8 cellular contexts compared by ENCODE assay signal in the genomic region with DNA sequence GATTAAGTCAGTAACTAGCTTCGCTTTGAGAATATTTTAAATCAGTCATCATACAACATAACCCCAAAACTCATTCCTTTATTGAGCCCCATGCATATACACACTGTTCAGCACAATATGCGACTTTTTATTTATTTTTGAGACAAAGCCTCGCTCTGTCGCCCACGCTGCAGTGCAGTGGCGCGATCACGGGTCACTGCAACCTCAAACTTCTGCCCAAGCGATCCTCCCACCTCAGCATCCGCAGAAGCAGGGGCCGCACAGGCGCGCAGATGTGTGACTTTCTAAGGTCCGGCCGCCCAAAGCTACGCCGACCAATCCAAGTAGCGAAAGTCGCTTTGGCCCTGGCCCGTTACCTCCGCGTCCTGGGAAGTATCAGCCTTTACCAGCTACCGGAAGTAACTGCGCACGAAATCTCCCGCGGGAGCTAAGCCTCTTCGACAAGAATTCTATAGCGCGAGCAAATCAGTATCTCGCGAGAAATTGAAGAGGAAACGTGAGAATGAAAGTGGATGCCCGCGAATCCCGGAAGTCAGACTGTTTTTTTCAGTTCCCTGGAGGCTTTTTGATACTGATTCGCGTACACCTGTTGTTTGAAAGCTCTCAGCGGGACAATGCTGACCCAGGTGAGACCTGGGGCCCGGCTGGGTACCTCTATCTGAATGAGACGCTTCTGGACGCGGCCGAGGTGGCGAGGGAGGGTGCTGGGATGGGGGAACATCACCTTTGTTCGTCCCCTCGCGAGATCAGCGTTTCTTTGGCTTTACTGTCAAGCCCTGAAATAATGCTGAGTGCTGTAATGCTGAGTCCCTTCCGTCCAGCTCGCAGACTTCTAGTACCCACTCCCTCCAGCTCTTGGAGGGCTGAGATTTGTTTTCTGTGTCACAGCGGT. TPM values are rescaled to one million over a fixed set of nuclear protein-coding genes. Genes with fewer than 3 reads are reported as not detected.
DNase-seq lines count a peak whose midpoint lies in the region; ATAC-seq, FAIRE-seq and TF ChIP-seq lines count a peak whose summit lies in the region.

A gene (minus strand): TSS at position 404 of the 892 bp plus-strand sequence. CDS start 1,405 bp downstream, outside the sequence.
A gene (plus strand): TSS at position 549 of the 892 bp plus-strand sequence. CDS start 66 bp downstream, at position 615.

- H3K9me2 ChIP-seq in OCI-LY1 (ENCODE audit: low read depth, low read length) = no peaks in the 10 kb centered on the region

- H3K36me3 Mint-ChIP-seq in mesothelial cell of epicardium = peaks cover 21% of the 10 kb centered on the region

- dilution Hi-C loops in endothelial cell of umbilical vein (cut with MboI; ENCODE audit: extremely low pct_ligation_motif_present, low sequenced_read_pairs) = no loop called here

- no peaks in the 10 kb centered on the region for H3K9me3 ChIP-seq in OCI-LY1 (ENCODE audit: low read length)
- H3K9me3 ChIP-seq in endothelial cell of umbilical vein (replicated peaks; ENCODE audit: control insufficient read depth, insufficient read depth, low read length) = no peaks in the 10 kb centered on the region

- H3K9ac ChIP-seq in OCI-LY1 (ENCODE audit: low read length) = peak within 1 kb of the TSS; percentile 76
- H3K9ac ChIP-seq in endothelial cell of umbilical vein (replicated peaks; ENCODE audit: extremely low read depth, insufficient read depth, low read length) = peak within 1 kb of the TSS; percentile 99

- peaks cover 40% of the 10 kb centered on the region for H3K36me3 ChIP-seq in OCI-LY1 (ENCODE audit: insufficient read depth, low read length)
- peaks cover 0 to 2% of the 10 kb centered on the region in 2 experiments for H3K36me3 ChIP-seq in endothelial cell of umbilical vein (ENCODE audit: control insufficient read depth in 2 of 2, extremely low read depth in 1 of 2, insufficient read depth in 2 of 2, low read length in 2 of 2)

- H2AFZ ChIP-seq in OCI-LY1 (ENCODE audit: low read length) (peak within 1 kb of the TSS; percentile 29; the same call in 1 of the 2 replicates), endothelial cell of umbilical vein (ENCODE audit: low read depth, low read length) (peak within 1 kb of the TSS; percentile 43)

- H3K27ac Mint-ChIP-seq in mesothelial cell of epicardium = peak within 1 kb of the TSS; percentile 100

- peaks cover 30% of the 10 kb centered on the region for H3K4me1 Mint-ChIP-seq in mesothelial cell of epicardium

- H3K4me3 ChIP-seq in OCI-LY1 (ENCODE audit: low read depth, low read length, poor library complexity, severe bottlenecking) (peak within 1 kb of the TSS; percentile 89), endothelial cell of umbilical vein (replicated peaks in 1 of 3; ENCODE audit: insufficient read depth in 1 of 3, low read depth in 1 of 3, low read length in 3 of 3) (peak within 1 kb of the TSS; percentile 65 to 98 (median 88))

- H3K9me1 ChIP-seq in endothelial cell of umbilical vein (replicated peaks; ENCODE audit: control insufficient read depth, extremely low read depth, insufficient read depth, low read length) = no peaks in the 10 kb centered on the region

- H3K4me1 ChIP-seq in OCI-LY1 (ENCODE audit: insufficient read depth, low read length, severe bottlenecking) = peaks cover 27% of the 10 kb centered on the region
- peaks cover 17% of the 10 kb centered on the region for H3K4me1 ChIP-seq in endothelial cell of umbilical vein (ENCODE audit: control insufficient read depth, extremely low read depth, insufficient read depth, low read length)

- POLR2A ChIA-PET in endothelial cell of umbilical vein (lab: Charles Lee) = interaction anchor here (0.9 to 1.3 kb wide), 4 partner anchors 34 to 90 kb away, joined by 3 to 4 read pairs (median 4); no protein-coding TSS in a partner anchor

- H3K27me3 ChIP-seq in OCI-LY1 (ENCODE audit: insufficient read depth, low read length) = no peaks in the 10 kb centered on the region
- no peaks in the 10 kb centered on the region for H3K27me3 ChIP-seq in endothelial cell of umbilical vein (ENCODE audit: control insufficient read depth in 2 of 2, insufficient read depth in 2 of 2, low read length in 2 of 2)

- TSS peak; percentile 80 for BruUV-seq in endothelial cell of umbilical vein (replicated peaks; lab: Mats Ljungman, UMichigan)

- H3K4me3 Mint-ChIP-seq in mesothelial cell of epicardium = peak within 1 kb of the TSS; percentile 97

- H4K20me1 ChIP-seq in OCI-LY1 (ENCODE audit: insufficient read depth, low read length) = no peaks in the 10 kb centered on the region
- no peaks in the 10 kb centered on the region for H4K20me1 ChIP-seq in endothelial cell of umbilical vein (replicated peaks; ENCODE audit: control insufficient read depth, extremely low read depth, insufficient read depth, low read length)

- no peaks in the 10 kb centered on the region for H3K27me3 Mint-ChIP-seq in mesothelial cell of epicardium (ENCODE audit: low read depth)

- peak; percentile 74 for TF ChIP-seq POLR2A in endothelial cell of umbilical vein (IDR thresholded peaks at IDR 0.05; ENCODE audit: low read depth, low read length)

- intact Hi-C loops in endothelial cell of umbilical vein (cut with micrococcal nuclease) = loop anchor here (1.0 to 10.0 kb wide), 4 partner anchors 58 to 158 kb away; a partner anchor contains a TSS

- DNase-seq in DMS 273 (lab: John Stamatoyannopoulos, UW; ENCODE audit: unreplicated experiment) (peak; percentile 100), HuH-7 (ENCODE audit: low spot score) (peak; percentile 81), endothelial cell of umbilical vein (ENCODE audit: low read depth, low spot score) (peak; percentile 97), mesothelial cell of epicardium (ENCODE audit: low spot score in 2 of 2, unreplicated experiment in 2 of 2) (peak; percentile 66 to 82)
- DNase-seq in activated CD8-positive, alpha-beta memory T cell treated with anti-CD3 and anti-CD28 coated beads, Interleukin-2, amount 50 U/mL, for 48 hours = peak; percentile 88
- peak; percentile 60 to 75 for DNase-seq in stimulated activated CD8-positive, alpha-beta memory T cell treated with anti-CD3 and anti-CD28 coated beads, Interleukin-15, amount 100 ng/mL, for 4 hours (ENCODE audit: low read depth in 2 of 2)

- H3K4me2 ChIP-seq in OCI-LY1 (ENCODE audit: low read length) (peak within 1 kb of the TSS; percentile 91), endothelial cell of umbilical vein (ENCODE audit: insufficient read depth, low read length) (peak within 1 kb of the TSS; percentile 98)

- TF ChIP-seq CTCF in OCI-LY1 (IDR thresholded peaks at IDR 0.05; ENCODE audit: low read length) (no peak), endothelial cell of umbilical vein (IDR thresholded peaks at IDR 0.05; ENCODE audit: extremely low read depth in 1 of 2, insufficient read depth in 1 of 2, low read depth in 1 of 2, low read length in 2 of 2) (no peak), mesothelial cell of epicardium (IDR thresholded peaks at IDR 0.05; ENCODE audit: unreplicated experiment) (no peak)

- CTCF ChIA-PET in endothelial cell of umbilical vein (lab: Charles Lee) = interaction anchor here (0.6 to 2.6 kb wide), 7 partner anchors 9 to 89 kb away, joined by 3 to 14 read pairs (median 4); a partner anchor contains a TSS

- peak; percentile 84 for FAIRE-seq in endothelial cell of umbilical vein (lab: Jason Lieb, UNC)

- peak within 1 kb of the TSS; percentile 94 for H3K27ac ChIP-seq in OCI-LY1 (ENCODE audit: low read depth, low read length, poor library complexity, severe bottlenecking)
- peak within 1 kb of the TSS; percentile 92 for H3K27ac ChIP-seq in endothelial cell of umbilical vein (ENCODE audit: insufficient read depth, low read depth, low read length)

- H3K79me2 ChIP-seq in OCI-LY1 (ENCODE audit: insufficient read depth, low read length) = peaks cover 23% of the 10 kb centered on the region
- H3K79me2 ChIP-seq in endothelial cell of umbilical vein (ENCODE audit: control insufficient read depth, insufficient read depth, low read length) = peaks cover 10% of the 10 kb centered on the region

- peak; percentile 93 for ATAC-seq in GM21526 (IDR thresholded peaks at IDR 0.05; ENCODE audit: low FRiP score, unreplicated experiment)

- H3K9me3 Mint-ChIP-seq in mesothelial cell of epicardium = peaks cover 4% of the 10 kb centered on the region

- no peaks in the 10 kb centered on the region for H3F3A ChIP-seq in OCI-LY1 (ENCODE audit: insufficient read depth, low read length)

TF ChIP-seq in endothelial cell of umbilical vein, 7 proteins besides CTCF, POLR2A, EP300 and RAD21:
- TF ChIP-seq POLR2AphosphoS5 (IDR thresholded peaks at IDR 0.05; ENCODE audit: insufficient read depth, low read depth, low read length) (peak; percentile 48), EZH2 (IDR thresholded peaks at IDR 0.05; ENCODE audit: borderline replicate concordance, low read depth, low read length, severe bottlenecking) (no peak), JUN (IDR thresholded peaks at IDR 0.05; ENCODE audit: borderline replicate concordance, insufficient read depth, insufficient read length, low read depth) (no peak)

RNA-seq across cellular contexts. Expression of the first gene that starts in this region (rescaled TPM):
- total RNA-seq in endothelial cell of umbilical vein = 2.1 and 2.2 TPM in 2 replicates
- 0.48 and 0.65 TPM in 2 replicates for polyA plus RNA-seq in endothelial cell of umbilical vein
- 0.74 and 0.75 TPM in 2 replicates for polyA plus RNA-seq in endothelial cell of umbilical vein (2011; cell fraction: cytosol; rRNA removed)
- polyA plus RNA-seq in endothelial cell of umbilical vein (2011; cell fraction: nucleus; rRNA removed) = 0.82 and 1.0 TPM in 2 replicates
- 2.0 and 3.4 TPM in 2 replicates for polyA plus RNA-seq in endothelial cell of umbilical vein (2012)
- 1.1 and 1.9 TPM in 2 replicates for polyA minus RNA-seq in endothelial cell of umbilical vein
- polyA minus RNA-seq in endothelial cell of umbilical vein (2011; cell fraction: cytosol; rRNA and poly(A)+ RNA removed) = 1.2 TPM
- 0.77 and 1.1 TPM in 2 replicates for polyA minus RNA-seq in endothelial cell of umbilical vein (2011; cell fraction: nucleus; rRNA and poly(A)+ RNA removed)
- 8.0 to 9.6 TPM (median 8.2 TPM) in 3 replicates for total RNA-seq in mesothelial cell of epicardium

RNA-seq across cellular contexts. Expression of the second gene that starts in this region (rescaled TPM):
- total RNA-seq in endothelial cell of umbilical vein (10.7 and 11.6 TPM in 2 replicates), mesothelial cell of epicardium (15.7 to 17.3 TPM (median 16.8 TPM) in 3 replicates)
- polyA plus RNA-seq in endothelial cell of umbilical vein = 3.4 and 3.8 TPM in 2 replicates
- polyA plus RNA-seq in endothelial cell of umbilical vein (2011; cell fraction: cytosol; rRNA removed) = 3.9 and 4.2 TPM in 2 replicates
- polyA plus RNA-seq in endothelial cell of umbilical vein (2011; cell fraction: nucleus; rRNA removed) = 8.2 and 9.1 TPM in 2 replicates
- 6.9 and 7.0 TPM in 2 replicates for polyA plus RNA-seq in endothelial cell of umbilical vein (2012)
- polyA minus RNA-seq in endothelial cell of umbilical vein = 12.8 and 20.7 TPM in 2 replicates
- polyA minus RNA-seq in endothelial cell of umbilical vein (2011; cell fraction: cytosol; rRNA and poly(A)+ RNA removed) = 7.2 TPM
- polyA minus RNA-seq in endothelial cell of umbilical vein (2011; cell fraction: nucleus; rRNA and poly(A)+ RNA removed) = 38.9 and 51.2 TPM in 2 replicates

Comparison
In these comparisons a context has a peak if more than half of its experiments do, and no peak if none do; other contexts are left out.
1. Peak in every context shown above with its lines: DNase-seq, ATAC-seq, H3K4me3 ChIP-seq and H3K27ac ChIP-seq.